In genomic region chr19:58304748-58305064, GRCh38 we compare ENCODE assay signal across 1 cellular context.
TF ChIP-seq lines count a peak whose summit lies in the region.

No MANE protein-coding gene starts in this region.

TF ChIP-seq in GM12878, 131 proteins besides CTCF, POLR2A, EP300 and RAD21:
- TF ChIP-seq CBX5 (IDR thresholded peaks at IDR 0.05; ENCODE audit: low read depth), result 0 out of 2 replicates have a peak, but pooled peaks have one; percentile 9
- TF ChIP-seq NR2C2 (IDR thresholded peaks at IDR 0.05; ENCODE audit: borderline replicate concordance, control insufficient read depth, insufficient read length, low read depth), result no peak
